18 cellular contexts compared by ENCODE assay signal in genomic region chr6:143674466-143675114, GRCh38. TPM values are rescaled to one million over a fixed set of nuclear protein-coding genes. Genes with fewer than 3 reads are reported as not detected.
DNase-seq lines count a peak whose midpoint lies in the region; ATAC-seq and TF ChIP-seq lines count a peak whose summit lies in the region.
"Had no signal": no experiment of that assay in that cellular context is flagged by ENCODE, and none has a peak within 500 bp of the region (broad histone marks: within the 10 kb centered on the region; RNA-seq: fewer than 3 reads in every experiment).

No MANE protein-coding gene starts in this region.

- H3K36me3 Mint-ChIP-seq in chondrocyte (ENCODE audit: low read depth): peaks cover 4% of the 10 kb centered on the region
- peaks cover 2% of the 10 kb centered on the region for H3K36me3 Mint-ChIP-seq in activated CD4-positive, alpha-beta T cell treated with anti-CD3 and anti-CD28 coated beads, Interleukin-2, amount 10 ng/mL, durations not matched to agents 7 days and 5 days (ENCODE audit: low read depth)

- no peaks in the 10 kb centered on the region for H3K9me3 ChIP-seq in right cardiac atrium (ENCODE audit: control insufficient read depth, low read length)
- H3K9me3 ChIP-seq in mesodermal cell (ENCODE audit: control insufficient read depth, low read length): no peaks in the 10 kb centered on the region
- no peaks in the 10 kb centered on the region for H3K9me3 ChIP-seq in sigmoid colon
- H3K9me3 ChIP-seq: ovary, tibial nerve had no signal

- intact Hi-C loops in right cardiac atrium (cut with DNase I): loop anchor here in 2 of 4 donors (5.0 to 10.0 kb wide), 4 partner anchors 70 to 170 kb away; partner anchors contain the start of gene LTV1 (in 2 of the 2)
- intact Hi-C loops in Right ventricle myocardium superior (cut with DNase I): no loop called here
- intact Hi-C loops in sigmoid colon (cut with DNase I): loop anchor here (5.0 kb wide), 2 partner anchors 68 to 98 kb away; no protein-coding TSS in a partner anchor

- TF ChIP-seq POLR2A in sigmoid colon (IDR thresholded peaks at IDR 0.05): no peak

- POLR2A ChIA-PET in activated CD4-positive, alpha-beta T cell treated with anti-CD3 and anti-CD28 coated beads, Interleukin-2, amount 10 ng/mL, durations not matched to agents 7 days and 5 days (lab: Charles Lee): no interaction called here

- H3K27me3 ChIP-seq in right cardiac atrium (ENCODE audit: control insufficient read depth, insufficient read depth) (no peaks in the 10 kb centered on the region), sigmoid colon (no peaks in the 10 kb centered on the region)
- H3K27me3 ChIP-seq: ovary, tibial nerve had no signal

- no peak overlapping the region for H3K4me3 Mint-ChIP-seq in chondrocyte (ENCODE audit: unreplicated experiment)
- H3K4me3 Mint-ChIP-seq in activated CD4-positive, alpha-beta T cell treated with anti-CD3 and anti-CD28 coated beads, Interleukin-2, amount 10 ng/mL, durations not matched to agents 7 days and 5 days: no peak overlapping the region
- H3K4me3 Mint-ChIP-seq: T-helper 17 cell had no signal

- H3K4me1 ChIP-seq in right cardiac atrium (ENCODE audit: control insufficient read depth, insufficient read depth, low read length): peaks cover 4% of the 10 kb centered on the region
- H3K4me1 ChIP-seq in mesodermal cell (ENCODE audit: control insufficient read depth, insufficient read depth, low read length, poor library complexity, severe bottlenecking): peaks cover 38% of the 10 kb centered on the region
- H3K4me1 ChIP-seq in sigmoid colon: peaks cover 0 to 15% (median 2%) of the 10 kb centered on the region in 4 donors

- TF ChIP-seq CTCF in chondrocyte (IDR thresholded peaks at IDR 0.05) (no peak), sigmoid colon (IDR thresholded peaks at IDR 0.05) (no peak)

- peak overlapping the region; percentile 82 for H3K27ac Mint-ChIP-seq in chondrocyte (ENCODE audit: unreplicated experiment)
- H3K27ac Mint-ChIP-seq in activated CD4-positive, alpha-beta T cell treated with anti-CD3 and anti-CD28 coated beads, Interleukin-2, amount 10 ng/mL, durations not matched to agents 7 days and 5 days: no peak overlapping the region
- H3K27ac Mint-ChIP-seq: T-helper 17 cell had no signal

- ATAC-seq in right cardiac atrium (no peak), Right ventricle myocardium superior (ENCODE audit: poor library complexity) (no peak), GM18867 (IDR thresholded peaks at IDR 0.05; ENCODE audit: unreplicated experiment) (no peak)
- ATAC-seq: T-helper 17 cell had no signal

- H3K36me3 ChIP-seq in mesodermal cell (ENCODE audit: control insufficient read depth, insufficient read depth, low read length) (no peaks in the 10 kb centered on the region), sigmoid colon (no peaks in the 10 kb centered on the region)
- H3K36me3 ChIP-seq: ovary, tibial nerve had no signal

- peaks cover 7% of the 10 kb centered on the region for H3K9me3 Mint-ChIP-seq in chondrocyte (ENCODE audit: low read depth)
- peaks cover 2% of the 10 kb centered on the region for H3K9me3 Mint-ChIP-seq in activated CD4-positive, alpha-beta T cell treated with anti-CD3 and anti-CD28 coated beads, Interleukin-2, amount 10 ng/mL, durations not matched to agents 7 days and 5 days

- CTCF ChIA-PET in activated CD4-positive, alpha-beta T cell treated with anti-CD3 and anti-CD28 coated beads, Interleukin-2, amount 10 ng/mL, durations not matched to agents 7 days and 5 days (lab: Charles Lee): no interaction called here

- H3K4me1 Mint-ChIP-seq in chondrocyte (ENCODE audit: low read depth): peaks cover 47% of the 10 kb centered on the region
- H3K4me1 Mint-ChIP-seq in activated CD4-positive, alpha-beta T cell treated with anti-CD3 and anti-CD28 coated beads, Interleukin-2, amount 10 ng/mL, durations not matched to agents 7 days and 5 days: peaks cover 12% of the 10 kb centered on the region

- no peaks in the 10 kb centered on the region for H3K27me3 Mint-ChIP-seq in chondrocyte (ENCODE audit: low read depth)
- peaks cover 33% of the 10 kb centered on the region for H3K27me3 Mint-ChIP-seq in activated CD4-positive, alpha-beta T cell treated with anti-CD3 and anti-CD28 coated beads, Interleukin-2, amount 10 ng/mL, durations not matched to agents 7 days and 5 days
- H3K27me3 Mint-ChIP-seq: T-helper 17 cell had no signal

- WGBS in right cardiac atrium: 64% methylated on average over 1 of the region's 1 CpG
- 100% methylated on average over 1 of the region's 1 CpG; no CpG with 5 or more reads in 1 of the 2 experiments for WGBS in mesodermal cell (ENCODE audit: insufficient coverage in 2 of 2), 2 experiments
- 62 to 79% methylated on average over 1 of the region's 1 CpG for WGBS in sigmoid colon, 2 donors

- no peak for TF ChIP-seq EP300 in sigmoid colon (IDR thresholded peaks at IDR 0.05)

- H3K27ac ChIP-seq in right cardiac atrium (ENCODE audit: low read length) (peak overlapping the region; percentile 68), mesodermal cell (ENCODE audit: low read depth, low read length, severe bottlenecking) (peak overlapping the region; percentile 43), sigmoid colon (peak overlapping the region in 2 of 4 donors; percentile 9 to 95)
- H3K27ac ChIP-seq: ovary had no signal

- no peak for DNase-seq in right cardiac atrium
- DNase-seq in Right ventricle myocardium superior: no peak
- DNase-seq in chondrocyte (ENCODE audit: low spot score): no peak
- DNase-seq in germinal center (ENCODE audit: low spot score): no peak
- no peak for DNase-seq in activated CD4-positive, alpha-beta T cell treated with anti-CD3 and anti-CD28 coated beads, Interleukin-2, amount 10 ng/mL, durations not matched to agents 7 days and 5 days
- no peak for DNase-seq in sigmoid colon
- DNase-seq: activated CD4-positive, alpha-beta T cell treated with anti-CD3 and anti-CD28 coated beads, Interleukin-2, amount 50 U/mL, for 1 hour; DMS79 treated with DMSO at 0.1 percent for 48 hours; effector memory CD4-positive, alpha-beta T cell; H7; hippocampal formation; NCI-H345; ovary; T-helper 17 cell had no signal

- no peak overlapping the region for H3K4me3 ChIP-seq in right cardiac atrium (ENCODE audit: low read length)
- H3K4me3 ChIP-seq in mesodermal cell (ENCODE audit: extremely low read depth, insufficient read depth, low read length, poor library complexity, severe bottlenecking): no peak overlapping the region
- H3K4me3 ChIP-seq in sigmoid colon: no peak overlapping the region
- H3K4me3 ChIP-seq: lung, ovary, tibial nerve had no signal

RNA-seq across cellular contexts. Expression of gene PHACTR2, which starts 3.2 kb away (rescaled TPM):
- 10 to 100 TPM; 47.3 to 75.7 (median 59.9) TPM for total RNA-seq in right cardiac atrium
- polyA plus RNA-seq in right cardiac atrium: 10.7 TPM
- total RNA-seq in Right ventricle myocardium superior: 70.0 TPM
- total RNA-seq in chondrocyte: 104 to 255 TPM (median 110 TPM) in 3 replicates
- 45.3 TPM for polyA plus RNA-seq in mesodermal cell (2013, experiment 1 of 2)
- polyA plus RNA-seq in mesodermal cell (2013, experiment 2 of 2): 46.4 TPM
- total RNA-seq in activated CD4-positive, alpha-beta T cell treated with anti-CD3 and anti-CD28 coated beads, Interleukin-2, amount 10 ng/mL, durations not matched to agents 7 days and 5 days: 10 to 100 TPM; 30.9 to 43.8 TPM
- 10 to 100 TPM; 17.6 to 51.9 (median 28.0) TPM for total RNA-seq in sigmoid colon
- 10 to 100 TPM in 1 of 3 donors, 1 to 10 TPM in 2; 4.2 to 10.2 (median 9.5) TPM for polyA plus RNA-seq in sigmoid colon
